Comparison of ENCODE assay signal across 8 cellular contexts in genomic region chrX:19344207-19344534, GRCh38. TPM values are rescaled to one million over a fixed set of nuclear protein-coding genes. Genes with fewer than 3 reads are reported as not detected.
DNase-seq lines count a peak whose midpoint lies in the region; ATAC-seq and TF ChIP-seq lines count a peak whose summit lies in the region.

No MANE protein-coding gene starts in this region.

- peak overlapping the region; percentile 87 for H3K27ac ChIP-seq in thymus (ENCODE audit: low read depth)

- H3K27me3 Mint-ChIP-seq in activated CD4-positive, alpha-beta memory T cell treated with anti-CD3 and anti-CD28 coated beads, Interleukin-2, amount 10 ng/mL, durations not matched to agents 7 days and 5 days, result peaks cover under 1% of the 10 kb centered on the region
- H3K27me3 Mint-ChIP-seq in immature natural killer cell (ENCODE audit: low read depth in 3 of 3), result peaks cover 3% of the 10 kb centered on the region in 3 donors

- H3K9me3 ChIP-seq in thymus (ENCODE audit: control insufficient read depth), result no peaks in the 10 kb centered on the region

- TF ChIP-seq CTCF in GM12865 (IDR thresholded peaks at IDR 0.05; ENCODE audit: insufficient read depth, low read depth, low read length, missing control alignments), result no peak

- H3K4me1 Mint-ChIP-seq in activated CD4-positive, alpha-beta memory T cell treated with anti-CD3 and anti-CD28 coated beads, Interleukin-2, amount 10 ng/mL, durations not matched to agents 7 days and 5 days, result peaks cover 26% of the 10 kb centered on the region
- peaks cover 9 to 11% of the 10 kb centered on the region in 2 donors for H3K4me1 Mint-ChIP-seq in immature natural killer cell

- CTCF ChIA-PET in activated CD4-positive, alpha-beta memory T cell treated with anti-CD3 and anti-CD28 coated beads, Interleukin-2, amount 10 ng/mL, durations not matched to agents 7 days and 5 days (lab: Charles Lee), result no interaction called here

- H3K27ac Mint-ChIP-seq in activated CD4-positive, alpha-beta memory T cell treated with anti-CD3 and anti-CD28 coated beads, Interleukin-2, amount 10 ng/mL, durations not matched to agents 7 days and 5 days, result peak overlapping the region; percentile 81
- H3K27ac Mint-ChIP-seq in immature natural killer cell, result peak overlapping the region; percentile 81 to 93 (median 90)

- peaks cover 4% of the 10 kb centered on the region for H3K4me1 ChIP-seq in thymus (ENCODE audit: control insufficient read depth, insufficient read depth, low read length)

- no peaks in the 10 kb centered on the region for H3K9me3 Mint-ChIP-seq in activated CD4-positive, alpha-beta memory T cell treated with anti-CD3 and anti-CD28 coated beads, Interleukin-2, amount 10 ng/mL, durations not matched to agents 7 days and 5 days
- no peaks in the 10 kb centered on the region for H3K9me3 Mint-ChIP-seq in immature natural killer cell

- H3K4me3 Mint-ChIP-seq in activated CD4-positive, alpha-beta memory T cell treated with anti-CD3 and anti-CD28 coated beads, Interleukin-2, amount 10 ng/mL, durations not matched to agents 7 days and 5 days, result peak overlapping the region; percentile 79
- H3K4me3 Mint-ChIP-seq in immature natural killer cell, result peak overlapping the region; percentile 85 to 90 (median 87)

- no peaks in the 10 kb centered on the region for H3K36me3 ChIP-seq in thymus (ENCODE audit: control insufficient read depth, insufficient read depth)

- no peaks in the 10 kb centered on the region for H3K27me3 ChIP-seq in thymus (ENCODE audit: control insufficient read depth, insufficient read depth)

- peak; percentile 26 for ATAC-seq in HG02642 (IDR thresholded peaks at IDR 0.05; ENCODE audit: poor library complexity, unreplicated experiment)

- WGBS in thymus, result under 1% methylated on average over 24 of the region's 24 CpGs

- POLR2A ChIA-PET in activated CD4-positive, alpha-beta memory T cell treated with anti-CD3 and anti-CD28 coated beads, Interleukin-2, amount 10 ng/mL, durations not matched to agents 7 days and 5 days (lab: Charles Lee), result no interaction called here

- H3K4me3 ChIP-seq in GM12865 (ENCODE audit: low read depth, low read length) (peak overlapping the region; percentile 85), thymus (ENCODE audit: low read length) (peak overlapping the region; percentile 74)

- peaks cover 4% of the 10 kb centered on the region for H3K36me3 Mint-ChIP-seq in activated CD4-positive, alpha-beta memory T cell treated with anti-CD3 and anti-CD28 coated beads, Interleukin-2, amount 10 ng/mL, durations not matched to agents 7 days and 5 days (ENCODE audit: low read depth)
- no peaks in the 10 kb centered on the region for H3K36me3 Mint-ChIP-seq in immature natural killer cell

- DNase-seq in GM12865 (ENCODE audit: low read depth) (no peak), immature natural killer cell (no peak), NCI-H1092 (lab: John Stamatoyannopoulos, UW) (no peak), NCI-H524 treated with DMSO at 0.1 percent for 48 hours (lab: John Stamatoyannopoulos, UW) (no peak), ureter (ENCODE audit: low spot score) (no peak)
- DNase-seq in activated CD4-positive, alpha-beta memory T cell treated with anti-CD3 and anti-CD28 coated beads, Interleukin-2, amount 10 ng/mL, durations not matched to agents 7 days and 5 days, result no peak

RNA-seq across cellular contexts. Expression of gene PDHA1, which starts 0.4 kb away (rescaled TPM):
- total RNA-seq in activated CD4-positive, alpha-beta memory T cell treated with anti-CD3 and anti-CD28 coated beads, Interleukin-2, amount 10 ng/mL, durations not matched to agents 7 days and 5 days, result 100 to 1,000 TPM; 134 to 142 TPM
- polyA plus RNA-seq in immature natural killer cell (100 to 1,000 TPM in 2 of 3 donors, 10 to 100 TPM in 1; 66.6 to 117 (median 102) TPM), thymus (161 TPM)
- total RNA-seq in ureter, result 126 TPM
